ENCODE assay signal across 8 cellular contexts in genomic region chr20:4150095-4150492, GRCh38. TPM values are rescaled to one million over a fixed set of nuclear protein-coding genes. Genes with fewer than 3 reads are reported as not detected.
A peak's percentile ranks its signal among the peaks of the same experiment; 100 is the strongest.
DNase-seq lines count a peak whose midpoint lies in the region; ATAC-seq, FAIRE-seq and TF ChIP-seq lines count a peak whose summit lies in the region.

No MANE protein-coding gene starts in this region.

- H3K4me3 Mint-ChIP-seq in dendritic cell treated with granulocyte-macrophage colony-stimulating factor and Interleukin-4, amounts not matched to agents 40 ng/mL and 50 ng/mL, for 4 days: peak overlapping the region; percentile 75

- no peak overlapping the region for H3K27ac ChIP-seq in muscle layer of duodenum (ENCODE audit: low read length)

- ATAC-seq in omental fat pad (ENCODE audit: low FRiP score) (no peak), left colon (no peak)

- H3K4me1 ChIP-seq in muscle layer of duodenum (ENCODE audit: control insufficient read depth in 1 of 2, insufficient read depth in 2 of 2, low read length in 2 of 2): peaks cover 3 to 16% of the 10 kb centered on the region in 2 donors

- no peaks in the 10 kb centered on the region for H3K9me3 Mint-ChIP-seq in dendritic cell treated with granulocyte-macrophage colony-stimulating factor and Interleukin-4, amounts not matched to agents 40 ng/mL and 50 ng/mL, for 4 days

- peaks cover 24% of the 10 kb centered on the region for H3K36me3 Mint-ChIP-seq in dendritic cell treated with granulocyte-macrophage colony-stimulating factor and Interleukin-4, amounts not matched to agents 40 ng/mL and 50 ng/mL, for 4 days (ENCODE audit: low read depth)

- H3K27ac Mint-ChIP-seq in dendritic cell treated with granulocyte-macrophage colony-stimulating factor and Interleukin-4, amounts not matched to agents 40 ng/mL and 50 ng/mL, for 4 days: peak overlapping the region; percentile 31

- intact Hi-C loops in dendritic cell treated with granulocyte-macrophage colony-stimulating factor and Interleukin-4, amounts not matched to agents 40 ng/mL and 50 ng/mL, for 4 days (cut with micrococcal nuclease): no loop called here
- intact Hi-C loops in left colon (cut with DNase I, micrococcal nuclease): no loop called here

- no peaks in the 10 kb centered on the region for H3K36me3 ChIP-seq in muscle layer of duodenum (ENCODE audit: control insufficient read depth in 1 of 2, insufficient read depth in 2 of 2, low read length in 2 of 2)

- H3K9me3 ChIP-seq in muscle layer of duodenum (ENCODE audit: control insufficient read depth in 1 of 2, low read length in 2 of 2): no peaks in the 10 kb centered on the region

- in situ Hi-C loops in ACHN (cut with HindIII; ENCODE audit: low pct_ligation_motif_present, low pct_unique_long_range_greater_than_20kb, low sequenced_read_pairs): no loop called here

- no peak for TF ChIP-seq CTCF in omental fat pad (IDR thresholded peaks at IDR 0.05)

- DNase-seq in ACHN (peak; percentile 51), HT-29 (ENCODE audit: low spot score) (peak; percentile 31), foreskin melanocyte (no peak), frontal cortex (ENCODE audit: low spot score in 2 of 2) (no peak), omental fat pad (ENCODE audit: low spot score) (no peak), left colon (no peak)

- no peaks in the 10 kb centered on the region for H3K27me3 ChIP-seq in muscle layer of duodenum (ENCODE audit: low read depth, low read length)

- H3K4me3 ChIP-seq in muscle layer of duodenum (ENCODE audit: low read depth in 1 of 2, low read length in 2 of 2): peak overlapping the region; percentile 51 to 78

- FAIRE-seq in frontal cortex (lab: Jason Lieb, UNC): no peak

- peaks cover 27% of the 10 kb centered on the region for H3K27me3 Mint-ChIP-seq in dendritic cell treated with granulocyte-macrophage colony-stimulating factor and Interleukin-4, amounts not matched to agents 40 ng/mL and 50 ng/mL, for 4 days

- peaks cover 65% of the 10 kb centered on the region for H3K4me1 Mint-ChIP-seq in dendritic cell treated with granulocyte-macrophage colony-stimulating factor and Interleukin-4, amounts not matched to agents 40 ng/mL and 50 ng/mL, for 4 days (ENCODE audit: low read depth)

RNA-seq across cellular contexts. Expression of gene SMOX, which starts 1.5 kb away (rescaled TPM):
- total RNA-seq in HT-29 (2014; rRNA removed; shearing (Covaris generic)): 28.1 and 31.0 TPM in 2 replicates
- total RNA-seq in frontal cortex (8.6 TPM), omental fat pad (10 to 100 TPM in 2 of 4 donors, 1 to 10 TPM in 2; 5.0 to 81.2 (median 37.8) TPM), left colon (1 to 10 TPM; 4.9 to 7.2 TPM)

Comparison
In these comparisons a context has a peak if more than half of its experiments do, and no peak if none do; other contexts are left out.
1. DNase-seq: peak in ACHN (single experiment) and HT-29 (single experiment); none in foreskin melanocyte (single experiment), frontal cortex (0 of 2), omental fat pad (single experiment) and left colon (0 of 2).